ENCODE assay signal across 14 cellular contexts in the genomic region with DNA sequence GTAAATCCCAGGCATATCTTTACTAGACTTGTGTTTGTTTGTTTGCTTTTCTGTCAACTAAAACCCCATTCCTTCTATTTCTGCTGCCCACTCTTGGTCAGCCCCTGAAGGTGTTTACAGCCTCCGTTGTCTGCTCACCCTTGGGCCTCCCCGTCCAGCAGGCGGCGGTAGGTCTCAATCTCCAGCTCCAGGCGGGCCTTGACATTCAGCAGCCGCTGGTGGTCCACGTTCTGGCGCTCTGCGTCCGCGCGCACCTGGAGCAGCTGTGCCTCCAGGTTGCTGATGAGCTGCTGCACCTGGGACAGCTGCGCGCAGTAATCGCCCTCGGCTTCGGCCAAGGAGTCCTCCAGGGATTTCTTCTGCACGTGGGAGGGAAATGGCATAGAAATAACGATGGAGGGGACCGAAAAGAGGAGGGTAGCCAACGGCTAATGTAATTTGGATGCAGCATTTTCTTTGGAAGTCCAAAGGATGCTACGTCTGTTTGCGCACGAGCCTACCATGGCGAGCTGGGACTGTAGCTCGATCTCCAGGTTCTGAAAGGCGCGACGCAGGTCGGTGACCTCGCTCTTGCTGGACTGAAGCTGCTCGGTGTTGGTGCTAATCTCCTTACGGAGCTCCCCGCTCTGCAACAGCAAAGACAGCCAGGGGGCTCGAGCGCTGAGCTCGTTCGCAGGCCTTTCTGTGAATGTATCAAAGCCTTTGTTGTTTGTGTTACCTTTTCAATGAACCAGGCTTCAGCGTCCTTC. TPM values are rescaled to one million over a fixed set of nuclear protein-coding genes. Genes with fewer than 3 reads are reported as not detected.
DNase-seq lines count a peak whose midpoint lies in the region; ATAC-seq and TF ChIP-seq lines count a peak whose summit lies in the region.
"Had no signal": no experiment of that assay in that cellular context is flagged by ENCODE, and none has a peak within 500 bp of the region (broad histone marks: within the 10 kb centered on the region; RNA-seq: fewer than 3 reads in every experiment).

No MANE protein-coding gene starts in this region.

- H3K4me1 Mint-ChIP-seq in activated naive CD8-positive, alpha-beta T cell treated with anti-CD3 and anti-CD28 coated beads, Interleukin-2, amount 10 ng/mL, durations not matched to agents 7 days and 5 days: no peaks in the 10 kb centered on the region

- ATAC-seq in activated naive CD8-positive, alpha-beta T cell treated with anti-CD3 and anti-CD28 coated beads, Interleukin-2, amount 10 ng/mL, durations not matched to agents 7 days and 5 days (ENCODE audit: low read depth): no peak
- ATAC-seq in GM18858 (IDR thresholded peaks at IDR 0.05; ENCODE audit: unreplicated experiment) (no peak), GM18519 (IDR thresholded peaks at IDR 0.05; ENCODE audit: low FRiP score, unreplicated experiment) (no peak)

- TF ChIP-seq CTCF in AG04449 (IDR thresholded peaks at IDR 0.05; ENCODE audit: insufficient read depth, low read length, missing control alignments) (peak; percentile 21), GM12873 (IDR thresholded peaks at IDR 0.05; ENCODE audit: insufficient read depth, low read depth, low read length, missing control alignments) (peak; percentile 56)

- DNase-seq in AG04449 (ENCODE audit: low read depth, low spot score) (no peak), iPS DF 19.7 (ENCODE audit: low read depth, low spot score) (peak; percentile 69), SW 1271 (lab: John Stamatoyannopoulos, UW) (no peak), H4 (ENCODE audit: low spot score) (no peak)
- DNase-seq in activated naive CD8-positive, alpha-beta T cell treated with anti-CD3 and anti-CD28 coated beads, Interleukin-2, amount 10 ng/mL, durations not matched to agents 7 days and 5 days: peak; percentile 40
- DNase-seq: dorsolateral prefrontal cortex, MG63, NCI-H774, nucleus accumbens, tibial artery had no signal

- H3K4me3 Mint-ChIP-seq in activated naive CD8-positive, alpha-beta T cell treated with anti-CD3 and anti-CD28 coated beads, Interleukin-2, amount 10 ng/mL, durations not matched to agents 7 days and 5 days: no peak overlapping the region
- H3K4me3 Mint-ChIP-seq: T-helper 2 cell treated with Interferon-gamma antibody and Interleukin-4, amounts not matched to agents 5 μg/mL and 100 μg/mL, for 36 hours had no signal

- H3K27me3 Mint-ChIP-seq in activated naive CD8-positive, alpha-beta T cell treated with anti-CD3 and anti-CD28 coated beads, Interleukin-2, amount 10 ng/mL, durations not matched to agents 7 days and 5 days: peaks cover 31% of the 10 kb centered on the region

- no peak overlapping the region for H3K4me3 ChIP-seq in AG04449 (ENCODE audit: low read depth, low read length)
- H3K4me3 ChIP-seq: dorsolateral prefrontal cortex, MG63, tibial artery had no signal

- H3K36me3 Mint-ChIP-seq in activated naive CD8-positive, alpha-beta T cell treated with anti-CD3 and anti-CD28 coated beads, Interleukin-2, amount 10 ng/mL, durations not matched to agents 7 days and 5 days: no peaks in the 10 kb centered on the region

- no peak overlapping the region for H3K27ac Mint-ChIP-seq in activated naive CD8-positive, alpha-beta T cell treated with anti-CD3 and anti-CD28 coated beads, Interleukin-2, amount 10 ng/mL, durations not matched to agents 7 days and 5 days
- H3K27ac Mint-ChIP-seq: T-helper 2 cell treated with Interferon-gamma antibody and Interleukin-4, amounts not matched to agents 5 μg/mL and 100 μg/mL, for 36 hours had no signal

- CTCF ChIA-PET in AG04449 (lab: Yijun Ruan, JAX): interaction anchor here (0.8 to 10.9 kb wide), 9 partner anchors 8 to 805 kb away, joined by 3 to 172 read pairs (median 6); no protein-coding TSS in a partner anchor

- POLR2A ChIA-PET in AG04449 (lab: Yijun Ruan, JAX): no interaction called here
- POLR2A ChIA-PET in activated naive CD8-positive, alpha-beta T cell treated with anti-CD3 and anti-CD28 coated beads, Interleukin-2, amount 10 ng/mL, durations not matched to agents 7 days and 5 days (lab: Charles Lee): no interaction called here

- no peaks in the 10 kb centered on the region for H3K9me3 Mint-ChIP-seq in activated naive CD8-positive, alpha-beta T cell treated with anti-CD3 and anti-CD28 coated beads, Interleukin-2, amount 10 ng/mL, durations not matched to agents 7 days and 5 days
- H3K9me3 Mint-ChIP-seq: T-helper 2 cell treated with Interferon-gamma antibody and Interleukin-4, amounts not matched to agents 5 μg/mL and 100 μg/mL, for 36 hours had no signal

RNA-seq across cellular contexts. Expression of a gene that starts 3.9 kb away (rescaled TPM):
- not detected for total RNA-seq in activated naive CD8-positive, alpha-beta T cell treated with anti-CD3 and anti-CD28 coated beads, Interleukin-2, amount 10 ng/mL, durations not matched to agents 7 days and 5 days
- not detected in 2 replicates for total RNA-seq in H4 (2014; rRNA removed; shearing (Covaris generic))

RNA-seq across cellular contexts. Expression of a gene that starts 21.9 kb away (rescaled TPM):
- total RNA-seq in activated naive CD8-positive, alpha-beta T cell treated with anti-CD3 and anti-CD28 coated beads, Interleukin-2, amount 10 ng/mL, durations not matched to agents 7 days and 5 days: not detected
- total RNA-seq in H4 (2014; rRNA removed; shearing (Covaris generic)): not detected in 2 replicates
- total RNA-seq: dorsolateral prefrontal cortex had no signal

RNA-seq across cellular contexts. Expression of a gene that starts 40.7 kb away (rescaled TPM):
- total RNA-seq in activated naive CD8-positive, alpha-beta T cell treated with anti-CD3 and anti-CD28 coated beads, Interleukin-2, amount 10 ng/mL, durations not matched to agents 7 days and 5 days: 10 to 100 TPM; 25.7 to 28.6 TPM
- total RNA-seq in H4 (2014; rRNA removed; shearing (Covaris generic)): 45.0 and 61.1 TPM in 2 replicates

Comparison
In these comparisons a context has a peak if more than half of its experiments do, and no peak if none do; other contexts are left out.
1. DNase-seq: peak in activated naive CD8-positive, alpha-beta T cell treated with anti-CD3 and anti-CD28 coated beads, Interleukin-2, amount 10 ng/mL, durations not matched to agents 7 days and 5 days (single experiment) and iPS DF 19.7 (single experiment); none in AG04449 (single experiment), SW 1271 (0 of 2) and H4 (single experiment).